Comparison of ENCODE assay signal across 13 cellular contexts in genomic region chr1:29569971-29570634, GRCh38.
DNase-seq lines count a peak whose midpoint lies in the region; TF ChIP-seq lines count a peak whose summit lies in the region.
"Had no signal": no experiment of that assay in that cellular context is flagged by ENCODE, and none has a peak within 500 bp of the region (broad histone marks: within the 10 kb centered on the region; RNA-seq: fewer than 3 reads in every experiment).

No MANE protein-coding gene starts in this region.

- H3K36me3 Mint-ChIP-seq in activated T-cell treated with anti-CD3 and anti-CD28 coated beads, Interleukin-2, amount 50 U/mL, for 24 hours (ENCODE audit: low read depth): no peaks in the 10 kb centered on the region

- no peak overlapping the region for H3K27ac ChIP-seq in left ventricle myocardium inferior (replicated peaks)

- no peaks in the 10 kb centered on the region for H3K27me3 Mint-ChIP-seq in activated T-cell treated with anti-CD3 and anti-CD28 coated beads, Interleukin-2, amount 50 U/mL, for 24 hours

- H3K4me1 ChIP-seq in left ventricle myocardium inferior: peaks cover 3% of the 10 kb centered on the region

- intact Hi-C loops in left ventricle myocardium inferior (cut with micrococcal nuclease): no loop called here
- intact Hi-C loops in head of caudate nucleus (cut with DNase I): no loop called here

- H3K9me3 ChIP-seq in left ventricle myocardium inferior (replicated peaks): peaks cover 34% of the 10 kb centered on the region

- H3K27me3 ChIP-seq in left ventricle myocardium inferior (ENCODE audit: low read depth): peaks cover 4% of the 10 kb centered on the region

- no peaks in the 10 kb centered on the region for H3K36me3 ChIP-seq in left ventricle myocardium inferior

- TF ChIP-seq CTCF in fibroblast of mammary gland (conservative IDR thresholded peaks at IDR 0.05; ENCODE audit: control insufficient read depth, insufficient read depth, low read depth, low read length) (no peak), retinal pigment epithelial cell (conservative IDR thresholded peaks at IDR 0.05; ENCODE audit: low read depth, low read length) (no peak), left ventricle myocardium inferior (IDR thresholded peaks at IDR 0.05; ENCODE audit: borderline replicate concordance) (no peak)

- H3K27ac Mint-ChIP-seq in activated T-cell treated with anti-CD3 and anti-CD28 coated beads, Interleukin-2, amount 50 U/mL, for 24 hours: no peak overlapping the region

- H3K4me1 Mint-ChIP-seq in activated T-cell treated with anti-CD3 and anti-CD28 coated beads, Interleukin-2, amount 50 U/mL, for 24 hours (ENCODE audit: low read depth): no peaks in the 10 kb centered on the region

- no peak overlapping the region for H3K4me3 Mint-ChIP-seq in activated T-cell treated with anti-CD3 and anti-CD28 coated beads, Interleukin-2, amount 50 U/mL, for 24 hours

- no peak overlapping the region for H3K4me3 ChIP-seq in fibroblast of mammary gland (ENCODE audit: control insufficient read depth, low read depth, low read length)
- no peak overlapping the region for H3K4me3 ChIP-seq in retinal pigment epithelial cell (ENCODE audit: low read length)
- no peak overlapping the region for H3K4me3 ChIP-seq in left ventricle myocardium inferior

- peaks cover 7% of the 10 kb centered on the region for H3K9me3 Mint-ChIP-seq in activated T-cell treated with anti-CD3 and anti-CD28 coated beads, Interleukin-2, amount 50 U/mL, for 24 hours

- DNase-seq in ELR (ENCODE audit: low read depth): peak; percentile 100
- peak; percentile 100 for DNase-seq in RPMI7951 (ENCODE audit: low read depth)
- DNase-seq in fibroblast of mammary gland (ENCODE audit: low read depth): peak; percentile 95
- peak; percentile 83 for DNase-seq in retinal pigment epithelial cell (ENCODE audit: low read depth)
- no peak for DNase-seq in left ventricle myocardium inferior
- no peak for DNase-seq in activated T-cell treated with anti-CD3 and anti-CD28 coated beads, Interleukin-2, amount 50 U/mL, for 24 hours
- no peak for DNase-seq in putamen (ENCODE audit: low spot score)
- no peak for DNase-seq in head of caudate nucleus
- DNase-seq: activated CD4-positive, alpha-beta T cell treated with anti-CD3 and anti-CD28 coated beads for 48 hours; activated naive CD4-positive, alpha-beta T cell treated with Interleukin-2 at 50 U/mL for 16 hours; effector CD4-positive, alpha-beta T cell; NCI-H2081 treated with DMSO at 0.1 percent for 48 hours; Right ventricle myocardium superior had no signal

Comparison
In these comparisons a context has a peak if more than half of its experiments do, and no peak if none do; other contexts are left out.
1. DNase-seq: peak in ELR (single experiment), RPMI7951 (single experiment), fibroblast of mammary gland (single experiment) and retinal pigment epithelial cell (single experiment); none in left ventricle myocardium inferior (single experiment), activated T-cell treated with anti-CD3 and anti-CD28 coated beads, Interleukin-2, amount 50 U/mL, for 24 hours (single experiment), putamen (single experiment) and head of caudate nucleus (0 of 42).